Comparison of ENCODE assay signal across 12 cellular contexts in genomic region chr5:112915831-112916230, GRCh38. TPM values are rescaled to one million over a fixed set of nuclear protein-coding genes. Genes with fewer than 3 reads are reported as not detected.
A peak's percentile ranks its signal among the peaks of the same experiment; 100 is the strongest.
DNase-seq lines count a peak whose midpoint lies in the region; ATAC-seq and TF ChIP-seq lines count a peak whose summit lies in the region.
"Had no signal": no experiment of that assay in that cellular context is flagged by ENCODE, and none has a peak within 500 bp of the region (broad histone marks: within the 10 kb centered on the region; RNA-seq: fewer than 3 reads in every experiment).

No MANE protein-coding gene starts in this region.

- H3K4me2 ChIP-seq in smooth muscle cell = no peak overlapping the region

- peak overlapping the region; percentile 2 to 25 (median 20) for H3K4me3 Mint-ChIP-seq in T-cell
- H3K4me3 Mint-ChIP-seq: stimulated activated naive B cell treated with anti-CD40 and anti-IgM and Interleukin-4, amounts not matched to agents 10 μg/mL and 1 μg/mL and 100 μg/mL, for 72 hours had no signal

- H3K27ac ChIP-seq in left ventricle myocardium inferior (replicated peaks) (peak overlapping the region; percentile 61), smooth muscle cell (ENCODE audit: low read depth) (peak overlapping the region; percentile 60)

- no peak overlapping the region for H2AFZ ChIP-seq in smooth muscle cell (ENCODE audit: low read depth)

- no peak for DNase-seq in left ventricle myocardium inferior
- no peak for DNase-seq in Right ventricle myocardium superior
- no peak for DNase-seq in T-cell
- DNase-seq in smooth muscle cell (lab: John Stamatoyannopoulos, UW; ENCODE audit: unreplicated experiment) = no peak
- DNase-seq in stimulated activated CD4-positive, alpha-beta T cell treated with anti-CD3 and anti-CD28 coated beads, Interleukin-2, amount 100 ng/mL, for 48 hours = no peak
- DNase-seq: naive B cell; NCI-H1436 treated with DMSO at 0.1 percent for 48 hours; stimulated activated naive B cell treated with anti-CD40 and anti-IgM and Interleukin-4, amounts not matched to agents 10 μg/mL and 1 μg/mL and 100 μg/mL, for 72 hours had no signal

- CTCF ChIA-PET in T-cell (lab: Charles Lee) = interaction anchor here in 1 of 2 donors (0.6 to 1.8 kb wide), 4 partner anchors 43 to 154 kb away, joined by 5 to 6 read pairs (median 5); no protein-coding TSS in a partner anchor

- peaks cover 76% of the 10 kb centered on the region for H3K79me2 ChIP-seq in smooth muscle cell (ENCODE audit: low read depth)

- WGBS in smooth muscle cell (ENCODE audit: low lambda C conversion rate) = 82% methylated on average over 1 of the region's 1 CpG

- H3K36me3 Mint-ChIP-seq in T-cell = peaks cover 47% of the 10 kb centered on the region

- H3K9ac ChIP-seq in smooth muscle cell (ENCODE audit: low read depth) = no peak overlapping the region

- peaks cover 27% of the 10 kb centered on the region for H3K36me3 ChIP-seq in left ventricle myocardium inferior
- no peaks in the 10 kb centered on the region for H3K36me3 ChIP-seq in smooth muscle cell (ENCODE audit: low read depth)

- POLR2A ChIA-PET in T-cell (lab: Charles Lee) = interaction anchor here in 1 of 2 donors (0.7 kb wide), 1 partner anchor 80 kb away, joined by 3 read pairs; no protein-coding TSS in a partner anchor

- H3K4me1 ChIP-seq in left ventricle myocardium inferior (peaks cover 100% of the 10 kb centered on the region), smooth muscle cell (ENCODE audit: low read depth) (peaks cover 9% of the 10 kb centered on the region)

- H3K27me3 ChIP-seq in left ventricle myocardium inferior (ENCODE audit: low read depth) (no peaks in the 10 kb centered on the region), smooth muscle cell (ENCODE audit: low read depth) (no peaks in the 10 kb centered on the region)

- H3K9me3 Mint-ChIP-seq in T-cell = no peaks in the 10 kb centered on the region
- H3K9me3 Mint-ChIP-seq: naive B cell; stimulated activated naive B cell treated with anti-CD40 and anti-IgM and Interleukin-4, amounts not matched to agents 10 μg/mL and 1 μg/mL and 100 μg/mL, for 72 hours had no signal

- peak overlapping the region in 1 of 2 donors; percentile 75 for H3K27ac Mint-ChIP-seq in T-cell
- H3K27ac Mint-ChIP-seq: stimulated activated naive B cell treated with anti-CD40 and anti-IgM and Interleukin-4, amounts not matched to agents 10 μg/mL and 1 μg/mL and 100 μg/mL, for 72 hours had no signal

- no peaks in the 10 kb centered on the region for H3K27me3 Mint-ChIP-seq in T-cell
- H3K27me3 Mint-ChIP-seq: naive B cell; stimulated activated naive B cell treated with anti-CD40 and anti-IgM and Interleukin-4, amounts not matched to agents 10 μg/mL and 1 μg/mL and 100 μg/mL, for 72 hours had no signal

- TF ChIP-seq CTCF in left ventricle myocardium inferior (IDR thresholded peaks at IDR 0.05; ENCODE audit: borderline replicate concordance) = no peak
- TF ChIP-seq CTCF in smooth muscle cell (IDR thresholded peaks at IDR 0.05; ENCODE audit: borderline replicate concordance, insufficient read depth, poor library complexity, severe bottlenecking) = no peak

- H3K4me3 ChIP-seq in left ventricle myocardium inferior (no peak overlapping the region), smooth muscle cell (no peak overlapping the region)

- intact Hi-C loops in left ventricle myocardium inferior (cut with micrococcal nuclease) = loop anchor here (10.0 kb wide), 1 partner anchor 51 kb away; the partner anchor contains the start of gene SRP19
- intact Hi-C loops in Right ventricle myocardium superior (cut with DNase I) = no loop called here

- ATAC-seq in Right ventricle myocardium superior (ENCODE audit: poor library complexity) (no peak), GM21717 (IDR thresholded peaks at IDR 0.05; ENCODE audit: unreplicated experiment) (peak; percentile 51), T-cell (replicated peaks in 1 of 4) (peak; percentile 27 to 52 (median 34)), HG03520 (IDR thresholded peaks at IDR 0.05; ENCODE audit: unreplicated experiment) (no peak), HG02588 (IDR thresholded peaks at IDR 0.05; ENCODE audit: unreplicated experiment) (no peak)
- ATAC-seq: HCT116; stimulated activated naive B cell treated with anti-CD40 and anti-IgM and Interleukin-4, amounts not matched to agents 10 μg/mL and 1 μg/mL and 100 μg/mL, for 72 hours had no signal

- H3K4me1 Mint-ChIP-seq in T-cell = peaks cover 77 to 85% (median 81%) of the 10 kb centered on the region in 3 donors

- H4K20me1 ChIP-seq in smooth muscle cell (ENCODE audit: low read depth) = peaks cover 95% of the 10 kb centered on the region

- H3K9me3 ChIP-seq in left ventricle myocardium inferior (replicated peaks) = no peaks in the 10 kb centered on the region
- H3K9me3 ChIP-seq in smooth muscle cell (replicated peaks; ENCODE audit: low read depth) = no peaks in the 10 kb centered on the region

- peaks cover 3% of the 10 kb centered on the region for H3F3A ChIP-seq in smooth muscle cell (ENCODE audit: low read depth)

RNA-seq across cellular contexts. Expression of gene REEP5, which starts 6.2 kb away (rescaled TPM):
- total RNA-seq in left ventricle myocardium inferior (137 TPM), Right ventricle myocardium superior (112 TPM), T-cell (10 to 100 TPM; 23.0 to 71.1 (median 53.2) TPM), smooth muscle cell (46.8 and 59.0 TPM in 2 replicates)
- polyA plus RNA-seq in smooth muscle cell = 178 and 215 TPM in 2 replicates

RNA-seq across cellular contexts. Expression of gene SRP19, which starts 54.7 kb away (rescaled TPM):
- total RNA-seq in left ventricle myocardium inferior (31.6 TPM), Right ventricle myocardium superior (24.8 TPM), T-cell (10 to 100 TPM; 34.6 to 44.9 (median 40.4) TPM), smooth muscle cell (157 and 170 TPM in 2 replicates)
- polyA plus RNA-seq in smooth muscle cell = 164 and 167 TPM in 2 replicates

Comparison
In these comparisons a context has a peak if more than half of its experiments do, and no peak if none do; other contexts are left out.
1. ATAC-seq: peak in GM21717 (single experiment) and T-cell (4 of 4); none in Right ventricle myocardium superior (single experiment), HG03520 (single experiment) and HG02588 (single experiment).